Comparison of ENCODE assay signal across 8 cellular contexts in genomic region chr3:100047455-100048141, GRCh38.
DNase-seq lines count a peak whose midpoint lies in the region; ATAC-seq and TF ChIP-seq lines count a peak whose summit lies in the region.

No MANE protein-coding gene starts in this region.

- H3K9me3 ChIP-seq in duodenal mucosa (ENCODE audit: control insufficient read depth in 1 of 2, low read length in 2 of 2) = no peaks in the 10 kb centered on the region

- no peaks in the 10 kb centered on the region for H3K36me3 ChIP-seq in duodenal mucosa (ENCODE audit: control insufficient read depth in 1 of 2, insufficient read depth in 2 of 2, low read length in 2 of 2)

- ATAC-seq in GM18519 (IDR thresholded peaks at IDR 0.05; ENCODE audit: low FRiP score, unreplicated experiment) (peak; percentile 44), HG02943 (IDR thresholded peaks at IDR 0.05; ENCODE audit: low read depth, unreplicated experiment) (peak; percentile 81)

- H3K27ac ChIP-seq in duodenal mucosa (ENCODE audit: low read depth, low read length) = no peak overlapping the region

- no peak for TF ChIP-seq CTCF in AG04449 (IDR thresholded peaks at IDR 0.05; ENCODE audit: insufficient read depth, low read length, missing control alignments)

- no peaks in the 10 kb centered on the region for H3K27me3 ChIP-seq in duodenal mucosa (ENCODE audit: control insufficient read depth in 1 of 2, insufficient read depth in 2 of 2, low read length in 2 of 2)

- POLR2A ChIA-PET in AG04449 (lab: Yijun Ruan, JAX) = interaction anchor here (0.7 to 1.7 kb wide), 3 partner anchors 10 to 213 kb away, joined by 3 to 4 read pairs (median 3); partner anchors contain the start of gene TBC1D23

- CTCF ChIA-PET in AG04449 (lab: Yijun Ruan, JAX) = interaction anchor here (0.9 to 1.8 kb wide), 3 partner anchors 9 to 205 kb away, joined by 4 to 6 read pairs (median 4); no protein-coding TSS in a partner anchor

- H3K4me3 ChIP-seq in AG04449 (ENCODE audit: low read depth, low read length) = no peak overlapping the region
- H3K4me3 ChIP-seq in duodenal mucosa (ENCODE audit: low read depth in 1 of 2, low read length in 2 of 2) = peak overlapping the region; percentile 41 to 49

- H3K4me1 ChIP-seq in duodenal mucosa (ENCODE audit: control insufficient read depth in 1 of 2, insufficient read depth in 2 of 2, low read length in 2 of 2) = peaks cover 17 to 34% of the 10 kb centered on the region in 2 donors

- peak; percentile 76 for DNase-seq in AG04449 (ENCODE audit: low read depth, low spot score)
- peak; percentile 61 for DNase-seq in NOMO-1 treated with dmso at 0.1 percent for 144 hours (lab: John Stamatoyannopoulos, UW; ENCODE audit: unreplicated experiment)
- peak; percentile 92 for DNase-seq in non-pigmented ciliary epithelial cell (ENCODE audit: low read depth)
- no peak for DNase-seq in midbrain (lab: John Stamatoyannopoulos, UW)
- DNase-seq in GM19240 (ENCODE audit: insufficient read length, low spot score) = no peak

- H3K9ac ChIP-seq in duodenal mucosa (ENCODE audit: low read depth in 1 of 2, low read length in 2 of 2) = peak overlapping the region in 1 of 2 donors; percentile 4

Comparison
In these comparisons a context has a peak if more than half of its experiments do, and no peak if none do; other contexts are left out.
1. DNase-seq: peak in AG04449 (single experiment), NOMO-1 treated with dmso at 0.1 percent for 144 hours (single experiment) and non-pigmented ciliary epithelial cell (single experiment); none in midbrain (single experiment) and GM19240 (single experiment).